ENCODE assay signal across 17 cellular contexts in the genomic region with DNA sequence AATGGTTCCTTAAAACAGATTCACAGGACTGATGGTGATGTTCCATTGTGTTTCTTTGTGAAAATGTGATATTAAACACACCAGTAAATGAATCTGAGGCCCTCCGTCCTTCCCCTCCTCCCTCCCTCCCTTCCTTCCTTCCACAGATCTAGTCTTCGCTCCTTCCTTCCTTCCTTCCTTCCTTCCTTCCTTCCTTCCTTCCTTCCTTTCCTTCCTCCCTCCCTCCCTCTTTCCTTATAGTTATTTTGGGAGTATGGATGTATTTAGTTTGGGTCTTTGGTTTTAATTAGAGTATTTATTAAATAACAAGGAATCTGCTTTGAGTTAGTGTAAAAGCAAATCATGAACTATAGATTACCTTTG. TPM values are rescaled to one million over a fixed set of nuclear protein-coding genes. Genes with fewer than 3 reads are reported as not detected.
DNase-seq lines count a peak whose midpoint lies in the region; ATAC-seq and TF ChIP-seq lines count a peak whose summit lies in the region.
"Had no signal": no experiment of that assay in that cellular context is flagged by ENCODE, and none has a peak within 500 bp of the region (broad histone marks: within the 10 kb centered on the region; RNA-seq: fewer than 3 reads in every experiment).

No MANE protein-coding gene starts in this region.

- no peaks in the 10 kb centered on the region for H3K9me3 Mint-ChIP-seq in effector memory CD8-positive, alpha-beta T cell
- H3K9me3 Mint-ChIP-seq in mesothelial cell of epicardium, result peaks cover 7% of the 10 kb centered on the region
- H3K9me3 Mint-ChIP-seq: CD4-positive, alpha-beta T cell had no signal

- H3K27me3 Mint-ChIP-seq in effector memory CD8-positive, alpha-beta T cell, result no peaks in the 10 kb centered on the region
- no peaks in the 10 kb centered on the region for H3K27me3 Mint-ChIP-seq in mesothelial cell of epicardium (ENCODE audit: low read depth)
- H3K27me3 Mint-ChIP-seq: B cell had no signal

- H3K27me3 ChIP-seq in adrenal gland (no peaks in the 10 kb centered on the region), spleen (replicated peaks in 1 of 7) (no peaks in the 10 kb centered on the region)
- H3K27me3 ChIP-seq: BLaER1 had no signal

- no peak overlapping the region for H3K4me3 Mint-ChIP-seq in effector memory CD8-positive, alpha-beta T cell
- H3K4me3 Mint-ChIP-seq in mesothelial cell of epicardium, result no peak overlapping the region
- H3K4me3 Mint-ChIP-seq: B cell; CD14-positive monocyte; CD4-positive, alpha-beta T cell had no signal

- POLR2A ChIA-PET in HEK293 (lab: Yijun Ruan, JAX), result no interaction called here

- H3K9me3 ChIP-seq in HEK293 (ENCODE audit: control insufficient read depth, insufficient read depth, low read depth, low read length), result no peaks in the 10 kb centered on the region
- H3K9me3 ChIP-seq in adrenal gland (replicated peaks in 1 of 3), result no peaks in the 10 kb centered on the region
- peaks cover 0 to 6% (median 0%) of the 10 kb centered on the region in 8 donors for H3K9me3 ChIP-seq in spleen
- H3K9me3 ChIP-seq: BLaER1 had no signal

- no peak overlapping the region for H3K4me3 ChIP-seq in HEK293 (ENCODE audit: low read depth, low read length)
- H3K4me3 ChIP-seq in adrenal gland, result no peak overlapping the region
- no peak overlapping the region for H3K4me3 ChIP-seq in spleen
- H3K4me3 ChIP-seq: BLaER1, GM12878 had no signal

- peaks cover 25% of the 10 kb centered on the region for H3K36me3 Mint-ChIP-seq in effector memory CD8-positive, alpha-beta T cell (ENCODE audit: insufficient read depth)
- H3K36me3 Mint-ChIP-seq in mesothelial cell of epicardium, result no peaks in the 10 kb centered on the region

- DNase-seq in adrenal gland (no peak), spleen (no peak), NCI-H2196 treated with DMSO at 0.1 percent for 48 hours (lab: John Stamatoyannopoulos, UW; ENCODE audit: unreplicated experiment) (no peak), mesothelial cell of epicardium (ENCODE audit: low spot score in 2 of 2, unreplicated experiment in 2 of 2) (no peak)
- no peak for DNase-seq in effector memory CD8-positive, alpha-beta T cell
- DNase-seq: CD4-positive, alpha-beta T cell; CD8-positive, alpha-beta memory T cell; DMS79; EL; GDM1; GOT3; HCEC 1CT had no signal

- TF ChIP-seq CTCF in HEK293 (tag by site-specific recombination; IDR thresholded peaks at IDR 0.05) (no peak), adrenal gland (IDR thresholded peaks at IDR 0.05) (no peak), spleen (IDR thresholded peaks at IDR 0.05 in 8 of 11, conservative IDR thresholded peaks at IDR 0.05 in 3 of 11) (no peak), mesothelial cell of epicardium (IDR thresholded peaks at IDR 0.05; ENCODE audit: unreplicated experiment) (no peak)

- peaks cover 17 to 25% of the 10 kb centered on the region in 2 donors for H3K4me1 Mint-ChIP-seq in effector memory CD8-positive, alpha-beta T cell (ENCODE audit: low read depth in 2 of 2)
- H3K4me1 Mint-ChIP-seq in mesothelial cell of epicardium, result peaks cover 24% of the 10 kb centered on the region

- CTCF ChIA-PET in HEK293 (lab: Yijun Ruan, JAX), result interaction anchor here (0.5 kb wide), 1 partner anchor 109 kb away, joined by 3 read pairs; no protein-coding TSS in a partner anchor

- no peak for ATAC-seq in effector memory CD8-positive, alpha-beta T cell (replicated peaks)
- ATAC-seq: GM12878 had no signal

- H3K36me3 ChIP-seq in HEK293 (ENCODE audit: control insufficient read depth in 2 of 2, insufficient read depth in 1 of 2, low read length in 2 of 2), result no peaks in the 10 kb centered on the region
- H3K36me3 ChIP-seq in adrenal gland (replicated peaks in 1 of 2), result no peaks in the 10 kb centered on the region
- H3K36me3 ChIP-seq in spleen, result no peaks in the 10 kb centered on the region
- H3K36me3 ChIP-seq: BLaER1 had no signal

- intact Hi-C loops in adrenal gland (cut with DNase I) (loop anchor here (5.0 to 10.0 kb wide), 2 partner anchors 173 to 176 kb away; no protein-coding TSS in a partner anchor), spleen (cut with DNase I; ENCODE audit: low total_unique reads) (loop anchor here (10.0 kb wide), 2 partner anchors 173 to 437 kb away; no protein-coding TSS in a partner anchor)

- H3K27ac ChIP-seq in HEK293 (ENCODE audit: extremely low read depth, low read depth, low read length) (no peak overlapping the region), adrenal gland (peak overlapping the region in 3 of 5 donors; percentile 41 to 70 (median 46)), spleen (peak overlapping the region in 6 of 8 donors; percentile 28 to 65 (median 60))
- H3K27ac ChIP-seq: BLaER1 had no signal

- TF ChIP-seq POLR2A in adrenal gland (IDR thresholded peaks at IDR 0.05) (no peak), spleen (IDR thresholded peaks at IDR 0.05) (no peak)

- H3K4me1 ChIP-seq in HEK293 (ENCODE audit: control insufficient read depth, insufficient read depth, low read length) (0 out of 2 replicates have a peak, but pooled peaks cover 6% of the 10 kb centered on the region), adrenal gland (replicated peaks in 1 of 2) (peaks cover 5 to 28% of the 10 kb centered on the region in 2 donors), spleen (peaks cover 15 to 34% (median 23%) of the 10 kb centered on the region in 6 donors)

- no peak overlapping the region for H3K27ac Mint-ChIP-seq in effector memory CD8-positive, alpha-beta T cell
- no peak overlapping the region for H3K27ac Mint-ChIP-seq in mesothelial cell of epicardium
- H3K27ac Mint-ChIP-seq: B cell; CD14-positive monocyte; CD4-positive, alpha-beta T cell had no signal

- 69 to 84% (median 80%) methylated on average over 2 of the region's 2 CpGs for WGBS in adrenal gland, 4 donors
- WGBS in spleen, 5 donors, result 52 to 66% (median 58%) methylated on average over 2 of the region's 2 CpGs

TF ChIP-seq in HEK293, 187 proteins besides CTCF, POLR2A, EP300 and RAD21:
- peak; percentile 72 for TF ChIP-seq ZNF366 (tag by site-specific recombination; conservative IDR thresholded peaks at IDR 0.05)
- TF ChIP-seq ZNF621 (tag by site-specific recombination; IDR thresholded peaks at IDR 0.05), result no peak

RNA-seq across cellular contexts. Expression of gene SIPA1L1, which starts 2.2 kb away (rescaled TPM):
- total RNA-seq in adrenal gland (100 to 1,000 TPM in 1 of 8 donors, 10 to 100 TPM in 7; 40.9 to 104 (median 76.1) TPM), spleen (100 to 1,000 TPM in 6 of 7 donors, 10 to 100 TPM in 1; 98.7 to 167 (median 146) TPM), mesothelial cell of epicardium (31.1 to 34.7 TPM (median 31.3 TPM) in 3 replicates)
- polyA plus RNA-seq in adrenal gland (10 to 100 TPM; 31.6 to 78.1 (median 77.7) TPM), spleen (10 to 100 TPM; 11.9 to 27.9 (median 21.5) TPM)
